In genomic region chr6:56667336-56667735, GRCh38 we compare ENCODE assay signal across 14 cellular contexts.
"Had no signal": no experiment of that assay in that cellular context is flagged by ENCODE, and none has a peak within 500 bp of the region (broad histone marks: within the 10 kb centered on the region; RNA-seq: fewer than 3 reads in every experiment).

No MANE protein-coding gene starts in this region.

- H3K4me3 ChIP-seq: right lobe of liver, thoracic aorta, upper lobe of right lung had no signal

- ATAC-seq: activated CD8-positive, alpha-beta T cell treated with anti-CD3 and anti-CD28 coated beads for 36 hours; right lobe of liver; T-helper 17 cell; upper lobe of right lung had no signal

- DNase-seq: activated CD4-positive, alpha-beta T cell treated with anti-CD3 and anti-CD28 coated beads for 4 hours; activated CD8-positive, alpha-beta T cell treated with anti-CD3 and anti-CD28 coated beads for 36 hours; activated gamma-delta T cell treated with Interleukin-2 at 50 U/mL for 16 hours; activated naive CD8-positive, alpha-beta T cell treated with anti-CD3 and anti-CD28 coated beads for 36 hours; cerebellar nuclear complex; dermis blood vessel endothelial cell; erythroblast; hypothalamus; nephron progenitor cell; right lobe of liver; T-helper 17 cell; upper lobe of right lung had no signal

- H3K27ac ChIP-seq: right lobe of liver, thoracic aorta, upper lobe of right lung had no signal

- H3K36me3 ChIP-seq: right lobe of liver, thoracic aorta, upper lobe of right lung had no signal

- H3K9me3 ChIP-seq: right lobe of liver, thoracic aorta, upper lobe of right lung had no signal

- H3K4me3 Mint-ChIP-seq: activated CD8-positive, alpha-beta T cell treated with anti-CD3 and anti-CD28 coated beads for 36 hours; activated naive CD8-positive, alpha-beta T cell treated with anti-CD3 and anti-CD28 coated beads for 36 hours; nephron progenitor cell; stimulated activated naive CD8-positive, alpha-beta T cell treated with anti-CD3 and anti-CD28 coated beads, Interleukin-15, Interleukin-2, amounts not matched to agents 100 ng/mL and 50 ng/mL, for 24 hours; T-helper 17 cell had no signal

- H3K27me3 ChIP-seq: right lobe of liver, upper lobe of right lung had no signal

- H3K36me3 Mint-ChIP-seq: activated naive CD8-positive, alpha-beta T cell treated with anti-CD3 and anti-CD28 coated beads for 36 hours had no signal

- H3K9me3 Mint-ChIP-seq: activated CD8-positive, alpha-beta T cell treated with anti-CD3 and anti-CD28 coated beads for 36 hours; activated naive CD8-positive, alpha-beta T cell treated with anti-CD3 and anti-CD28 coated beads for 36 hours; nephron progenitor cell; stimulated activated naive CD8-positive, alpha-beta T cell treated with anti-CD3 and anti-CD28 coated beads, Interleukin-15, Interleukin-2, amounts not matched to agents 100 ng/mL and 50 ng/mL, for 24 hours had no signal

- H3K27ac Mint-ChIP-seq: activated CD8-positive, alpha-beta T cell treated with anti-CD3 and anti-CD28 coated beads for 36 hours; activated naive CD8-positive, alpha-beta T cell treated with anti-CD3 and anti-CD28 coated beads for 36 hours; nephron progenitor cell; stimulated activated naive CD8-positive, alpha-beta T cell treated with anti-CD3 and anti-CD28 coated beads, Interleukin-15, Interleukin-2, amounts not matched to agents 100 ng/mL and 50 ng/mL, for 24 hours; T-helper 17 cell had no signal
